In genomic region chr1:209800984-209801834, GRCh38 we compare ENCODE assay signal across 16 cellular contexts. TPM values are rescaled to one million over a fixed set of nuclear protein-coding genes. Genes with fewer than 3 reads are reported as not detected.
DNase-seq lines count a peak whose midpoint lies in the region; ATAC-seq and TF ChIP-seq lines count a peak whose summit lies in the region.
"Had no signal": no experiment of that assay in that cellular context is flagged by ENCODE, and none has a peak within 500 bp of the region (broad histone marks: within the 10 kb centered on the region; RNA-seq: fewer than 3 reads in every experiment).

No MANE protein-coding gene starts in this region.

- H3K9me3 ChIP-seq in body of pancreas (no peaks in the 10 kb centered on the region), right cardiac atrium (ENCODE audit: control insufficient read depth, low read length) (no peaks in the 10 kb centered on the region), stomach (no peaks in the 10 kb centered on the region)

- peak overlapping the region; percentile 26 for H3K4me3 ChIP-seq in LNCaP clone FGC (ENCODE audit: low read depth, low read length)
- no peak overlapping the region for H3K4me3 ChIP-seq in body of pancreas
- H3K4me3 ChIP-seq in right cardiac atrium (ENCODE audit: low read length) = peak overlapping the region; percentile 26
- no peak overlapping the region for H3K4me3 ChIP-seq in stomach
- H3K4me3 ChIP-seq: BLaER1 treated with 17β-estradiol and CSF1 and Interleukin-3, amounts not matched to agents 10 nM and 100 nM; cardiac muscle cell had no signal

- H3K27me3 ChIP-seq in body of pancreas (no peaks in the 10 kb centered on the region), right cardiac atrium (ENCODE audit: control insufficient read depth, insufficient read depth) (no peaks in the 10 kb centered on the region), stomach (peaks cover 0 to 11% (median 4%) of the 10 kb centered on the region in 3 donors)
- H3K27me3 ChIP-seq: BLaER1 treated with 17β-estradiol and CSF1 and Interleukin-3, amounts not matched to agents 10 nM and 100 nM had no signal

- WGBS in body of pancreas, 2 donors = 55 to 66% methylated on average over 5 of the region's 5 CpGs
- 41% methylated on average over 5 of the region's 5 CpGs for WGBS in right cardiac atrium
- 42 to 60% (median 49%) methylated on average over 5 of the region's 5 CpGs for WGBS in stomach, 5 donors

- no peak for TF ChIP-seq POLR2A in body of pancreas (IDR thresholded peaks at IDR 0.05)
- no peak for TF ChIP-seq POLR2A in stomach (IDR thresholded peaks at IDR 0.05)

- POLR2A ChIA-PET in HEK293T (lab: Yijun Ruan, JAX) = interaction anchor here (0.9 to 1.6 kb wide), 3 partner anchors 17 to 38 kb away, joined by 4 to 6 read pairs (median 5); partner anchors contain the start of gene C1orf74

- ATAC-seq in body of pancreas (peak; percentile 10), right cardiac atrium (no peak)

- TF ChIP-seq CTCF in LNCaP clone FGC (IDR thresholded peaks at IDR 0.05; ENCODE audit: control insufficient read depth, extremely low read depth, insufficient read depth) (no peak), body of pancreas (IDR thresholded peaks at IDR 0.05) (no peak), stomach (IDR thresholded peaks at IDR 0.05) (no peak), CD14-positive monocyte (IDR thresholded peaks at IDR 0.05) (no peak)

- DNase-seq in LNCaP clone FGC (ENCODE audit: low read depth) (peak; percentile 70), body of pancreas (peak in 1 of 4 donors; percentile 19), right cardiac atrium (peak; percentile 24 to 65 (median 65)), stomach (peak; percentile 40), HEK293T (ENCODE audit: extremely low spot score) (no peak), CD14-positive monocyte (ENCODE audit: low spot score) (no peak), NAMALWA (ENCODE audit: low spot score) (no peak)
- no peak for DNase-seq in activated T-cell treated with anti-CD3 and anti-CD28 coated beads, Interleukin-2, amount 50 U/mL, for 1 hour
- DNase-seq: activated CD4-positive, alpha-beta memory T cell treated with anti-CD3 and anti-CD28 coated beads for 36 hours; activated effector memory CD4-positive, alpha-beta T cell treated with anti-CD3 and anti-CD28 coated beads, Interleukin-2, amount 50 U/mL, for 16 hours; EL; NCI-H510A; stimulated activated CD4-positive, alpha-beta T cell treated with anti-CD3 and anti-CD28 coated beads, Interleukin-4, amount 100 ng/mL, for 4 hours; stimulated activated naive CD4-positive, alpha-beta T cell had no signal

- H3K36me3 Mint-ChIP-seq in CD14-positive monocyte = no peaks in the 10 kb centered on the region
- H3K36me3 Mint-ChIP-seq: activated CD4-positive, alpha-beta memory T cell treated with anti-CD3 and anti-CD28 coated beads for 36 hours had no signal

- peaks cover 53% of the 10 kb centered on the region for H3K4me1 ChIP-seq in body of pancreas
- no peaks in the 10 kb centered on the region for H3K4me1 ChIP-seq in right cardiac atrium (ENCODE audit: control insufficient read depth, insufficient read depth, low read length)
- peaks cover 7 to 61% (median 39%) of the 10 kb centered on the region in 4 donors for H3K4me1 ChIP-seq in stomach

- peaks cover 13 to 39% (median 17%) of the 10 kb centered on the region in 3 donors for H3K27me3 Mint-ChIP-seq in CD14-positive monocyte (ENCODE audit: low read depth in 3 of 3)

- H3K27ac ChIP-seq in body of pancreas (peak overlapping the region; percentile 57 to 80 (median 72)), right cardiac atrium (ENCODE audit: low read length) (no peak overlapping the region), stomach (peak overlapping the region; percentile 59 to 89 (median 79))
- H3K27ac ChIP-seq: BLaER1 treated with 17β-estradiol and CSF1 and Interleukin-3, amounts not matched to agents 10 nM and 100 nM; cardiac muscle cell had no signal

- H3K4me1 Mint-ChIP-seq in CD14-positive monocyte = peaks cover 17% of the 10 kb centered on the region

- peaks cover 0 to 2% of the 10 kb centered on the region in 2 donors for H3K36me3 ChIP-seq in body of pancreas (replicated peaks in 1 of 2; ENCODE audit: insufficient read depth in 1 of 2, low read depth in 2 of 2)
- H3K36me3 ChIP-seq in stomach = peaks cover 0 to 12% (median 7%) of the 10 kb centered on the region in 4 donors
- H3K36me3 ChIP-seq: BLaER1 treated with 17β-estradiol and CSF1 and Interleukin-3, amounts not matched to agents 10 nM and 100 nM; cardiac muscle cell had no signal

- H3K4me3 Mint-ChIP-seq in CD14-positive monocyte = no peak overlapping the region
- H3K4me3 Mint-ChIP-seq: activated CD4-positive, alpha-beta memory T cell treated with anti-CD3 and anti-CD28 coated beads for 36 hours had no signal

- intact Hi-C loops in body of pancreas (cut with DNase I) (no loop called here), right cardiac atrium (cut with DNase I) (no loop called here), stomach (cut with DNase I; ENCODE audit: low total_unique reads) (no loop called here), CD14-positive monocyte (cut with micrococcal nuclease) (no loop called here)

- CTCF ChIA-PET in HEK293T (lab: Yijun Ruan, JAX) = no interaction called here

- TF ChIP-seq EP300 in stomach (IDR thresholded peaks at IDR 0.05) = no peak

- H3K9me3 Mint-ChIP-seq in CD14-positive monocyte = peaks cover 0 to 3% (median 0%) of the 10 kb centered on the region in 7 donors
- H3K9me3 Mint-ChIP-seq: activated CD4-positive, alpha-beta memory T cell treated with anti-CD3 and anti-CD28 coated beads for 36 hours had no signal

- H3K27ac Mint-ChIP-seq in CD14-positive monocyte = no peak overlapping the region
- H3K27ac Mint-ChIP-seq: activated CD4-positive, alpha-beta memory T cell treated with anti-CD3 and anti-CD28 coated beads for 36 hours had no signal

TF ChIP-seq in HEK293T, 16 proteins besides CTCF, POLR2A, EP300 and RAD21:
- TF ChIP-seq BHLHE40 (IDR thresholded peaks at IDR 0.05; ENCODE audit: borderline replicate concordance) (no peak), CTBP1 (IDR thresholded peaks at IDR 0.05; ENCODE audit: borderline replicate concordance) (no peak), ZNF384 (IDR thresholded peaks at IDR 0.05) (no peak), FOXA1 (IDR thresholded peaks at IDR 0.05) (no peak), NFRKB (IDR thresholded peaks at IDR 0.05) (no peak), SP1 (IDR thresholded peaks at IDR 0.05) (no peak), FOXK2 (IDR thresholded peaks at IDR 0.05) (no peak), SUZ12 (IDR thresholded peaks at IDR 0.05) (no peak), HDGF (IDR thresholded peaks at IDR 0.05; ENCODE audit: borderline replicate concordance) (no peak), TARDBP (IDR thresholded peaks at IDR 0.05) (no peak), FOXM1 (IDR thresholded peaks at IDR 0.05; ENCODE audit: borderline replicate concordance) (no peak), PKNOX1 (IDR thresholded peaks at IDR 0.05) (no peak), ARNT (IDR thresholded peaks at IDR 0.05) (no peak), ELF4 (IDR thresholded peaks at IDR 0.05) (no peak), LEF1 (IDR thresholded peaks at IDR 0.05; ENCODE audit: borderline replicate concordance) (no peak), L3MBTL2 (conservative IDR thresholded peaks at IDR 0.05) (no peak)

RNA-seq across cellular contexts. Expression of gene IRF6, which starts 4.7 kb away (rescaled TPM):
- total RNA-seq in body of pancreas (10 to 100 TPM; 13.2 to 20.0 TPM), right cardiac atrium (10 to 100 TPM; 27.7 to 45.4 (median 36.4) TPM), stomach (10 to 100 TPM; 11.6 to 64.8 (median 33.5) TPM)
- polyA plus RNA-seq in right cardiac atrium (22.6 TPM), stomach (10 to 100 TPM; 19.5 to 27.8 (median 25.2) TPM), CD14-positive monocyte (under 1 TPM; 0.21 to 0.62 TPM)

RNA-seq across cellular contexts. Expression of gene C1orf74, which starts 16.9 kb away (rescaled TPM):
- total RNA-seq in body of pancreas (1 to 10 TPM in 1 of 2 donors, under 1 TPM in 1; 0.33 to 1.0 TPM), right cardiac atrium (1 to 10 TPM; 1.9 to 3.3 (median 2.8) TPM), stomach (1 to 10 TPM in 2 of 5 donors, under 1 TPM in 2, not detected in 1; 0.72 to 3.6 (median 2.0) TPM)
- polyA plus RNA-seq in right cardiac atrium (1.4 TPM), stomach (1 to 10 TPM; 1.3 to 1.8 (median 1.5) TPM), CD14-positive monocyte (under 1 TPM; 0.07 to 0.19 TPM)

RNA-seq across cellular contexts. Expression of gene UTP25, which starts 26.6 kb away (rescaled TPM):
- 1 to 10 TPM; 2.0 to 5.7 TPM for total RNA-seq in body of pancreas
- 1 to 10 TPM; 2.3 to 3.1 (median 3.0) TPM for total RNA-seq in right cardiac atrium
- polyA plus RNA-seq in right cardiac atrium = 1.2 TPM
- 10 to 100 TPM in 1 of 5 donors, 1 to 10 TPM in 4; 1.4 to 10.6 (median 3.1) TPM for total RNA-seq in stomach
- polyA plus RNA-seq in stomach = 1 to 10 TPM; 1.1 to 2.1 (median 1.9) TPM
- polyA plus RNA-seq in CD14-positive monocyte = 1 to 10 TPM in 1 of 2 donors, under 1 TPM in 1; 0.98 to 1.1 TPM

RNA-seq across cellular contexts. Expression of gene TRAF3IP3, which starts 45.4 kb away (rescaled TPM):
- total RNA-seq in body of pancreas (1 to 10 TPM; 3.6 to 4.7 TPM), right cardiac atrium (1 to 10 TPM in 3 of 4 donors, under 1 TPM in 1; 0.91 to 2.7 (median 1.4) TPM), stomach (1 to 10 TPM in 4 of 5 donors, not detected in 1; 2.2 to 9.6 (median 3.4) TPM)
- polyA plus RNA-seq in right cardiac atrium (0.63 TPM), stomach (1 to 10 TPM; 2.2 to 6.7 (median 2.6) TPM), CD14-positive monocyte (100 to 1,000 TPM in 1 of 2 donors, 10 to 100 TPM in 1; 89.3 to 111 TPM)

Comparison
In these comparisons a context has a peak if more than half of its experiments do, and no peak if none do; other contexts are left out.
1. DNase-seq: peak in LNCaP clone FGC (single experiment), right cardiac atrium (3 of 3) and stomach (single experiment); none in HEK293T (single experiment), activated T-cell treated with anti-CD3 and anti-CD28 coated beads, Interleukin-2, amount 50 U/mL, for 1 hour (single experiment), CD14-positive monocyte (single experiment) and NAMALWA (single experiment).
2. H3K4me3 ChIP-seq: peak in LNCaP clone FGC (single experiment) and right cardiac atrium (single experiment); none in body of pancreas (0 of 2) and stomach (0 of 4).